ENCODE assay signal across 1 cellular context in the genomic region with DNA sequence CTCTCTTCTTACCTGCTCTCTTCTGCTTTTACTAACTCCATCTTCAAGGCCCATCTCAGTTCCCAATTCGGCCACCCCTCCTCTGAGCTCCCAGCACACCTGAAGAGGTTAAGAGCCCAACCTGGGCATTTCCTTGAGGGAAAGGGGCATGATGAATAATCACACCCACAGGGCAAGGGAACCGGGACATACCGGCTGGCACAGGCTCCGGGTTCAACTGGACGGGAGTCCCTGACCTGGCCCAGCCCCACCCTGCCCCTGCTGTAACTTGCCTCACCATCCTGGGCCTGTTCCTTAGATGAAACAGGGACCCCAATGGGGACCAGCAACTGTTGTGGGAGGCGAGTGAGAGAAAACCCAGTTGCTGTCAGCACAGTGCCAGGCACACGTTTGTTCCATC.
TF ChIP-seq lines count a peak whose summit lies in the region.

No MANE protein-coding gene starts in this region.

TF ChIP-seq in WTC11, 78 proteins besides CTCF, POLR2A, EP300 and RAD21 (continued from another document):
- TF ChIP-seq ZNF317 (CRISPR knock-in tag; IDR thresholded peaks at IDR 0.05; ENCODE audit: borderline replicate concordance, low read depth) = no peak
